Comparison of ENCODE assay signal across 8 cellular contexts in the genomic region with DNA sequence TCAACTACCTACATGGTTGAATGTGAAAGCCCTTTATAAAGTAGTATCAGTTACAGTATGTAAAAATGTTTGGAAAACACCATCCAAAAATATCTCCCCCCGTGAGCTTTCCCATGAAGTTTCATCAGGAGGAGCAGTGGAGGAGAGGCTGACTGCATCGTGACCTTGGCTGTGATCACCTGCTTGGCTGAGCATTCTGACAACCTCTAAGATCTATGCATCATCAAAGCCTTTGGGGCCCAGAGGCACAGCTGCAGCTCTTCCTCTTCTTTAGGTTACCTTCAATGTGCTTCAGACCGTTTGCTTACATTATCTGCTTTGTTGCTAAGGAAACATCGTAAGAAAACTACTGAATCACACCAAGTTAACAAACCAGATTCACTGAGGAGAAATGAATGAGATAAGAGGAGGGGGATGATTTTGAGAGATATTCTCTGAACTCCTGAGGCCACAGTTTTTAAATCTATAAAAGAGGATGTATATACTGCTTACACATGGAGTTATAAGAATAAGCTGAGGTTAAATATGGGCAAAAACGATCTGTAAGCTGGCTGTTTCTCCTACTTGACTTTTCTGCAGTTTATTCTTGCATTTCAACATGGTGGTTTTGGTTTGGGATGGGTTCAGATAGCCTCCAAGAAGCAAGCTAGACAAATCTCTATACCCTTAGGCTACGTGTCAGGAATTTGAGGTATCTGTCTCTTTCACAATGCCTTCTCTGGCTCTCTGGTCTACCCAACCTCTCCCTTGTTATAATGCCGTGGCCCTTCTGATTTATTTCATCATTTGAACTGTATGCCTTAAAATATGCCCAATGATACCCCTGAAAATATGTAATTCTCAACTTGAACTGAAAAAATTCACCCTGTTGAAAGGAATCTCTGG. TPM values are rescaled to one million over a fixed set of nuclear protein-coding genes. Genes with fewer than 3 reads are reported as not detected.
DNase-seq lines count a peak whose midpoint lies in the region; ATAC-seq and TF ChIP-seq lines count a peak whose summit lies in the region.

No MANE protein-coding gene starts in this region.

- peaks cover 0 to 13% (median 0%) of the 10 kb centered on the region in 4 donors for H3K4me1 ChIP-seq in Peyer's patch

- peaks cover 25% of the 10 kb centered on the region for H3K36me3 Mint-ChIP-seq in stimulated activated effector memory CD8-positive, alpha-beta T cell treated with anti-CD3 and anti-CD28 coated beads, Interleukin-12 subunit alpha, Interleukin-12 subunit beta, amount 100 ng/mL, for 72 hours

- H3K9me3 ChIP-seq in Peyer's patch: no peaks in the 10 kb centered on the region

- H3K4me1 Mint-ChIP-seq in stimulated activated effector memory CD8-positive, alpha-beta T cell treated with anti-CD3 and anti-CD28 coated beads, Interleukin-12 subunit alpha, Interleukin-12 subunit beta, amount 100 ng/mL, for 72 hours: peaks cover 44% of the 10 kb centered on the region

- no peaks in the 10 kb centered on the region for H3K36me3 ChIP-seq in Peyer's patch

- peak in 2 of 3 donors; percentile 65 to 74 for DNase-seq in Peyer's patch
- DNase-seq in cardiac fibroblast (ENCODE audit: low read depth in 2 of 2): peak; percentile 6 to 21
- DNase-seq in stimulated activated effector memory CD8-positive, alpha-beta T cell treated with anti-CD3 and anti-CD28 coated beads, Interleukin-12 subunit alpha, Interleukin-12 subunit beta, amount 100 ng/mL, for 72 hours (ENCODE audit: low spot score in 2 of 2): no peak
- DNase-seq in NCI-H2227 treated with DMSO at 0.1 percent for 48 hours (lab: John Stamatoyannopoulos, UW): no peak
- DNase-seq in NCI-H1436 (lab: John Stamatoyannopoulos, UW): no peak
- DNase-seq in foreskin melanocyte: no peak

- H3K9me3 Mint-ChIP-seq in stimulated activated effector memory CD8-positive, alpha-beta T cell treated with anti-CD3 and anti-CD28 coated beads, Interleukin-12 subunit alpha, Interleukin-12 subunit beta, amount 100 ng/mL, for 72 hours: no peaks in the 10 kb centered on the region

- H3K4me3 Mint-ChIP-seq in stimulated activated effector memory CD8-positive, alpha-beta T cell treated with anti-CD3 and anti-CD28 coated beads, Interleukin-12 subunit alpha, Interleukin-12 subunit beta, amount 100 ng/mL, for 72 hours: peak overlapping the region; percentile 17

- peak overlapping the region in 2 of 4 donors; percentile 11 to 55 for H3K27ac ChIP-seq in Peyer's patch

- no peak for TF ChIP-seq POLR2A in Peyer's patch (IDR thresholded peaks at IDR 0.05)

- TF ChIP-seq CTCF in Peyer's patch (IDR thresholded peaks at IDR 0.05) (no peak), cardiac fibroblast (IDR thresholded peaks at IDR 0.05; ENCODE audit: low read depth, low read length) (no peak)

- no peak overlapping the region for H3K4me3 ChIP-seq in Peyer's patch
- no peak overlapping the region for H3K4me3 ChIP-seq in cardiac fibroblast (replicated peaks in 1 of 2; ENCODE audit: low read depth in 2 of 2, low read length in 2 of 2)

- no peaks in the 10 kb centered on the region for H3K27me3 ChIP-seq in Peyer's patch

- peak overlapping the region; percentile 66 for H3K27ac Mint-ChIP-seq in stimulated activated effector memory CD8-positive, alpha-beta T cell treated with anti-CD3 and anti-CD28 coated beads, Interleukin-12 subunit alpha, Interleukin-12 subunit beta, amount 100 ng/mL, for 72 hours

- ATAC-seq in GM18517 (IDR thresholded peaks at IDR 0.05; ENCODE audit: unreplicated experiment) (peak; percentile 56), HG02798 (IDR thresholded peaks at IDR 0.05; ENCODE audit: poor library complexity, unreplicated experiment) (peak; percentile 53)
- peak; percentile 80 for ATAC-seq in stimulated activated effector memory CD8-positive, alpha-beta T cell treated with anti-CD3 and anti-CD28 coated beads, Interleukin-12 subunit alpha, Interleukin-12 subunit beta, amount 100 ng/mL, for 72 hours

RNA-seq across cellular contexts. Expression of a gene that starts 4.0 kb away (rescaled TPM):
- total RNA-seq in Peyer's patch: 1 to 10 TPM in 1 of 4 donors, under 1 TPM in 1, not detected in 2; 0.40 to 5.8 TPM

RNA-seq across cellular contexts. Expression of a gene that starts 42.9 kb away (rescaled TPM):
- 10 to 100 TPM; 13.2 to 31.0 (median 25.9) TPM for total RNA-seq in Peyer's patch

Comparison
In these comparisons a context has a peak if more than half of its experiments do, and no peak if none do; other contexts are left out.
1. DNase-seq: peak in Peyer's patch (2 of 3) and cardiac fibroblast (2 of 2); none in stimulated activated effector memory CD8-positive, alpha-beta T cell treated with anti-CD3 and anti-CD28 coated beads, Interleukin-12 subunit alpha, Interleukin-12 subunit beta, amount 100 ng/mL, for 72 hours (0 of 2), NCI-H2227 treated with DMSO at 0.1 percent for 48 hours (single experiment), NCI-H1436 (single experiment) and foreskin melanocyte (single experiment).
2. Peak in every context shown above with its lines, with median percentiles within 50 percentile points of each other: ATAC-seq.